In the genomic region with DNA sequence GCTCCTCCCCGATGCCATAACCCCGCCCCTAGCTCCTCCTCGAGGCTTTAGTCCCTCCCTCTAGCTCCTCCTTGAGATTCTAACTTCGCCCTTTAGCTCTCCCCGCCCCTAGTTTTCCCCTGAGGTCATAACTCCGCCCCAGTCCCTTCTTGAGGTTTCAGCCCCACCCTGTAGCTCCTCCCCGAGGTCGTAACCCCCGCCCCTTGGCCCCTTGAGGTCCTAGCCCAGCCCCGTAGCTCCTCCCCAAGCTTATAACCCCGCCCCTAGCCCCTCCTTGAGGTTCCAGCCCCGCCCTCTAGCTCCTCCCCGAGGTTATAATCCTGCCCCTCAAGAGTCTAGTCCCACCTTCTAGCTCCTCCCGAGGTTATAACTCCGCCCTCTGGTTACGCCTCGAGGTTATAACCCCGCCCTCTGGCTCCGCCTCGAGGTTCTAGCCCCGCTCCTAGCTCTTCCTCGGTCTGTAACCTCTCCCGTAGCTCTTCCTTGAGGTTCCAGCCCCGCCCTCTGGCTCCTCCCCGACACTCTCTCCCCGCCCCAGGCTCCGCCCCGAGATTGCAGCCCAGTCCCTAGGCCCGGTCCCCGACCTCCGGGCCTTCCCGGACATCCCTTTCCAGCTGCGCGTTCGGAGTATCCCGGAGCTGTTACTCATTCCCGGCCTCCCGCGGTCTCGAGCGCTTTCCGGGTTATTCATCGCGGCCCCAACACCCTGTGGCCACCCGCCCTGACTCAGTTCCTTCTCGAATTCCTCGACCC, we compare ENCODE assay signal across 8 cellular contexts. TPM values are rescaled to one million over a fixed set of nuclear protein-coding genes. Genes with fewer than 3 reads are reported as not detected.
A peak's percentile ranks its signal among the peaks of the same experiment; 100 is the strongest.
DNase-seq lines count a peak whose midpoint lies in the region; ATAC-seq and TF ChIP-seq lines count a peak whose summit lies in the region.

No MANE protein-coding gene starts in this region.

- H3K27me3 Mint-ChIP-seq in natural killer cell (ENCODE audit: low read depth in 2 of 2) = peaks cover 0 to 7% of the 10 kb centered on the region in 2 donors

- H3K9me3 Mint-ChIP-seq in natural killer cell = no peaks in the 10 kb centered on the region

- ATAC-seq in GM21737 (IDR thresholded peaks at IDR 0.05; ENCODE audit: unreplicated experiment) = peak; percentile 83
- ATAC-seq in natural killer cell = peak; percentile 86 to 95 (median 86)

- intact Hi-C loops in natural killer cell (cut with micrococcal nuclease) = loop anchor here (1.0 to 2.0 kb wide), 5 partner anchors 32 to 205 kb away; partner anchors contain the start of genes IRGQ, SMG9 and ZNF576

- H3K27ac Mint-ChIP-seq in natural killer cell = peak overlapping the region; percentile 68 to 84

- peaks cover 44 to 47% of the 10 kb centered on the region in 2 donors for H3K4me1 Mint-ChIP-seq in natural killer cell

- H3K4me3 Mint-ChIP-seq in natural killer cell = peak overlapping the region; percentile 94

- DNase-seq in DMS53 treated with DMSO at 0.1 percent for 48 hours (lab: John Stamatoyannopoulos, UW; ENCODE audit: unreplicated experiment) (peak; percentile 98), KG1 (lab: John Stamatoyannopoulos, UW) (peak; percentile 90), RPMI7951 (ENCODE audit: low read depth) (peak; percentile 99), fibroblast of peridontal ligament (ENCODE audit: extremely low read depth) (peak; percentile 100), natural killer cell (peak; percentile 87)
- peak; percentile 90 for DNase-seq in activated T-helper 9 cell treated with anti-CD3 and anti-CD28 coated beads, Interleukin-2, amount 50 U/mL, for 16 hours (ENCODE audit: low read depth)
- peak; percentile 95 to 100 (median 97) for DNase-seq in stimulated activated naive CD4-positive, alpha-beta T cell (lab: John Stamatoyannopoulos, UW)

- TF ChIP-seq CTCF in natural killer cell (IDR thresholded peaks at IDR 0.05) = no peak

- no peaks in the 10 kb centered on the region for H3K36me3 Mint-ChIP-seq in natural killer cell

RNA-seq across cellular contexts. Expression of gene PLAUR, which starts 1.4 kb away (rescaled TPM):
- total RNA-seq in RPMI7951 (2014; rRNA removed; shearing (Covaris generic)) = 426 and 458 TPM in 2 replicates
- total RNA-seq in natural killer cell = 100 to 1,000 TPM in 1 of 3 donors, 10 to 100 TPM in 2; 44.5 to 141 (median 55.5) TPM

RNA-seq across cellular contexts. Expression of gene CADM4, which starts 28.9 kb away (rescaled TPM):
- total RNA-seq in RPMI7951 (2014; rRNA removed; shearing (Covaris generic)) = 2.5 and 3.8 TPM in 2 replicates
- total RNA-seq in natural killer cell = under 1 TPM in 2 of 3 donors, not detected in 1; 0.19 to 0.38 TPM

RNA-seq across cellular contexts. Expression of gene IRGC, which starts 47.3 kb away (rescaled TPM):
- total RNA-seq in RPMI7951 (2014; rRNA removed; shearing (Covaris generic)) = not detected in 2 replicates
- not detected for total RNA-seq in natural killer cell

RNA-seq across cellular contexts. Expression of gene ZNF428, which starts 49.2 kb away (rescaled TPM):
- 49.5 and 62.6 TPM in 2 replicates for total RNA-seq in RPMI7951 (2014; rRNA removed; shearing (Covaris generic))
- 10 to 100 TPM; 36.3 to 50.5 (median 37.6) TPM for total RNA-seq in natural killer cell

RNA-seq across cellular contexts. Expression of gene SRRM5, which starts 56.7 kb away (rescaled TPM):
- 0.10 and 0.12 TPM in 2 replicates for total RNA-seq in RPMI7951 (2014; rRNA removed; shearing (Covaris generic))
- under 1 TPM; 0.24 to 0.75 (median 0.50) TPM for total RNA-seq in natural killer cell

Comparison
In these comparisons a context has a peak if more than half of its experiments do, and no peak if none do; other contexts are left out.
1. Peak in every context shown above with its lines: DNase-seq and ATAC-seq.